In the genomic region with DNA sequence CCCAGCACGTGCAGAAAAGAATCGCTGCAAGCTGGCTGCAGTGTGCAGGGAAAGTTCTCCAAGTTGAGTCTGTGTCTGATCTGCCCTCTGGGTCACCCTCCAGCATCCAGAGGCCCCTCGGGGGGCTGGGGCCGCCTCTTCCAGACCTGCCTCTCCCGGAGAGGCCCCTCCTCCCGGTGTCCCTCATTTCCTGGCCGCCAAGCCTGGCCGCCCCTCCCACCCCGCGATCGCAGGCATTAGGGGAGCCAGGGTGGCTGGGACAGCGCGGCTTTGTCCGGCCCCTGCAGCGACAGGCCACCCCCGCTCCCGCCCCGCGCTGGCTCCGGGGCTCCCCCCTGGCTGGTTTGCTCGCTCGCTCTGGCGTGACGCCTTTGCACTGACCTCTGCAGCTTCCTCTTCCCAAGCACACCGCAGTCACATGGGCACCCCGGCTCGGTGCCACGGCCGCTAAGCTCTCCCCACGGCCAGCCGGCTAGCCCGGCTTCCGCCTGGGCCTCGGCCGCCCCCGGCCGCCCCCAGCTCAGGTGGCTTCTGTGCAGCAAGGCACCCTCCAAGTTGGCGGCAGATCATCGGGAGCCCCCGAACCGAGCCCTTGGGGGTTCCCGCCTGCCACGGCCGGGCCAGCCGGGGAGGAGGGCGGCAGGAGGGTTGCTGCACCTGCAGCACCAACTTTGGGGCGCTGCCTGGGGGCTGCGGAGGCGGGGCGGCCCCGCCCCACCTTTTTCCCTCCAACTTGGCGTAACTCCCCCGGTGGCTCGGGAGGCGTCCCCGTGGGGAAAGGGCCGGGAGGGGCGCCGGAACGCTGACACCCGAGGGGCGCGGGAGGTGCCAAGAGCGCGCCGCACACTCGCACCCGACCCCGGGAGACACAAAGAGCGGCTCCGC, we compare ENCODE assay signal across 8 cellular contexts. TPM values are rescaled to one million over a fixed set of nuclear protein-coding genes. Genes with fewer than 3 reads are reported as not detected.
DNase-seq lines count a peak whose midpoint lies in the region; ATAC-seq and TF ChIP-seq lines count a peak whose summit lies in the region.

No MANE protein-coding gene starts in this region.

- H2AFZ ChIP-seq in trophoblast cell (ENCODE audit: insufficient read depth, low read length, poor library complexity) = peak overlapping the region; percentile 60

- peak; percentile 61 for ATAC-seq in GM21576 (IDR thresholded peaks at IDR 0.05; ENCODE audit: unreplicated experiment)
- peak; percentile 86 to 88 for ATAC-seq in left cardiac atrium

- H3K36me3 ChIP-seq in SJCRH30 = no peaks in the 10 kb centered on the region
- peaks cover 0 to 4% of the 10 kb centered on the region in 2 donors for H3K36me3 ChIP-seq in adrenal gland (replicated peaks in 1 of 2)
- peaks cover 4 to 6% of the 10 kb centered on the region in 2 experiments for H3K36me3 ChIP-seq in trophoblast cell (ENCODE audit: control insufficient read depth in 1 of 2, insufficient read depth in 2 of 2, low read length in 2 of 2)

- peaks cover 13% of the 10 kb centered on the region for H3K79me1 ChIP-seq in trophoblast cell (ENCODE audit: low read length)

- H3K9ac ChIP-seq in trophoblast cell (ENCODE audit: low read length) = peak overlapping the region; percentile 4

- H3K4me3 ChIP-seq in SJCRH30 (peak overlapping the region; percentile 60), adrenal gland (peak overlapping the region; percentile 48 to 92 (median 66)), trophoblast cell (ENCODE audit: low read depth, low read length) (peak overlapping the region; percentile 67)

- H2BK120ac ChIP-seq in trophoblast cell (ENCODE audit: insufficient read depth, low read length, poor library complexity) = peak overlapping the region; percentile 49

- WGBS in adrenal gland, 4 donors = 0 to 3% (median 1%) methylated on average over 5 to 71 of the region's 71 CpGs
- WGBS in trophoblast cell (ENCODE audit: extremely low coverage, insufficient coverage, insufficient read length) = no CpG with 5 or more reads among the region's 71 CpGs

- H3K27ac ChIP-seq in SJCRH30 (peak overlapping the region; percentile 32; the same call in 1 of the 2 replicates), adrenal gland (peak overlapping the region; percentile 8 to 94 (median 83)), trophoblast cell (ENCODE audit: low read depth, low read length) (peak overlapping the region; percentile 23)

- peak; percentile 87 for DNase-seq in G401 (ENCODE audit: low spot score)
- peak; percentile 54 for DNase-seq in HuH-7 (ENCODE audit: low spot score)
- peak; percentile 81 to 83 for DNase-seq in SJCRH30
- DNase-seq in adrenal gland = peak; percentile 88 to 93 (median 92)
- DNase-seq in left cardiac atrium = peak; percentile 90
- DNase-seq in trophoblast cell = peak; percentile 21 to 43
- no peak for DNase-seq in DMS114 treated with DMSO at 0.1 percent for 48 hours (lab: John Stamatoyannopoulos, UW; ENCODE audit: unreplicated experiment)

- no peaks in the 10 kb centered on the region for H3K9me3 ChIP-seq in SJCRH30 (replicated peaks)
- no peaks in the 10 kb centered on the region for H3K9me3 ChIP-seq in adrenal gland (replicated peaks in 1 of 3)
- H3K9me3 ChIP-seq in trophoblast cell (ENCODE audit: insufficient read depth, low read depth, low read length) = peaks cover 2% of the 10 kb centered on the region

- peak overlapping the region; percentile 77 for H4K12ac ChIP-seq in trophoblast cell (ENCODE audit: low read depth, low read length)

- TF ChIP-seq CTCF in adrenal gland (IDR thresholded peaks at IDR 0.05) = no peak

- peak overlapping the region; percentile 79 for H3K18ac ChIP-seq in trophoblast cell (ENCODE audit: low read length)

- peak overlapping the region; percentile 49 for H4K91ac ChIP-seq in trophoblast cell (ENCODE audit: low read depth, low read length)

- no peaks in the 10 kb centered on the region for H3K27me3 ChIP-seq in SJCRH30
- H3K27me3 ChIP-seq in adrenal gland = no peaks in the 10 kb centered on the region
- no peaks in the 10 kb centered on the region for H3K27me3 ChIP-seq in trophoblast cell (ENCODE audit: insufficient read depth, low read length)

- peak overlapping the region; percentile 59 for H3K14ac ChIP-seq in trophoblast cell (ENCODE audit: low read length)

- no peak overlapping the region for H2BK5ac ChIP-seq in trophoblast cell (ENCODE audit: low read depth, low read length, poor library complexity)

- peak overlapping the region; percentile 96 for H3K4me2 ChIP-seq in trophoblast cell (ENCODE audit: low read length)

- H3K4ac ChIP-seq in trophoblast cell (ENCODE audit: low read depth, low read length) = peak overlapping the region; percentile 44

- TF ChIP-seq POLR2A in adrenal gland (IDR thresholded peaks at IDR 0.05) = peak; percentile 2 to 67

- H4K8ac ChIP-seq in trophoblast cell (ENCODE audit: low read depth, low read length) = peak overlapping the region; percentile 71

- peak overlapping the region; percentile 28 for H2BK12ac ChIP-seq in trophoblast cell (ENCODE audit: low read length)

- no peak overlapping the region for H2AK5ac ChIP-seq in trophoblast cell (ENCODE audit: low read length)

- no peak overlapping the region for H3K23ac ChIP-seq in trophoblast cell (ENCODE audit: low read length)

- H3K79me2 ChIP-seq in trophoblast cell (ENCODE audit: control insufficient read depth, insufficient read depth, low read length, poor library complexity) = no peaks in the 10 kb centered on the region

- H3K4me1 ChIP-seq in SJCRH30 (peaks cover 6% of the 10 kb centered on the region; the same call in 1 of the 2 replicates), adrenal gland (replicated peaks in 1 of 2) (peaks cover 24 to 29% of the 10 kb centered on the region in 2 donors), trophoblast cell (ENCODE audit: control insufficient read depth in 1 of 2, insufficient read depth in 2 of 2, low read length in 2 of 2) (peaks cover 22 to 24% of the 10 kb centered on the region in 2 experiments)

- in situ Hi-C loops in G401 (cut with HindIII; ENCODE audit: low sequenced_read_pairs) = no loop called here

- intact Hi-C loops in adrenal gland (cut with DNase I) = no loop called here
- intact Hi-C loops in left cardiac atrium (cut with DNase I) = loop anchor here in 1 of 2 donors (5.0 kb wide), 1 partner anchor 35 kb away; no protein-coding TSS in a partner anchor

RNA-seq across cellular contexts. Expression of a gene that starts 43.7 kb away (rescaled TPM):
- total RNA-seq in G401 (2014; rRNA removed; shearing (Covaris generic)) = 43.8 and 73.4 TPM in 2 replicates
- 44.0 and 48.4 TPM in 2 replicates for total RNA-seq in SJCRH30 (2014; rRNA removed; shearing (Covaris generic))
- total RNA-seq in adrenal gland (10 to 100 TPM in 7 of 8 donors, 1 to 10 TPM in 1; 9.1 to 40.6 (median 18.0) TPM), left cardiac atrium (10 to 100 TPM; 11.2 to 14.7 TPM)
- polyA plus RNA-seq in adrenal gland = 10 to 100 TPM in 2 of 3 donors, 1 to 10 TPM in 1; 5.0 to 19.7 (median 10.2) TPM
- 53.1 and 55.3 TPM in 2 replicates for polyA plus RNA-seq in trophoblast cell (2013)

Comparison
In these comparisons a context has a peak if more than half of its experiments do, and no peak if none do; other contexts are left out.
1. H3K27ac ChIP-seq: peak in every context shown above with its lines; median percentile 83 in adrenal gland; 32 in SJCRH30; 23 in trophoblast cell.